ENCODE assay signal across 8 cellular contexts in the genomic region with DNA sequence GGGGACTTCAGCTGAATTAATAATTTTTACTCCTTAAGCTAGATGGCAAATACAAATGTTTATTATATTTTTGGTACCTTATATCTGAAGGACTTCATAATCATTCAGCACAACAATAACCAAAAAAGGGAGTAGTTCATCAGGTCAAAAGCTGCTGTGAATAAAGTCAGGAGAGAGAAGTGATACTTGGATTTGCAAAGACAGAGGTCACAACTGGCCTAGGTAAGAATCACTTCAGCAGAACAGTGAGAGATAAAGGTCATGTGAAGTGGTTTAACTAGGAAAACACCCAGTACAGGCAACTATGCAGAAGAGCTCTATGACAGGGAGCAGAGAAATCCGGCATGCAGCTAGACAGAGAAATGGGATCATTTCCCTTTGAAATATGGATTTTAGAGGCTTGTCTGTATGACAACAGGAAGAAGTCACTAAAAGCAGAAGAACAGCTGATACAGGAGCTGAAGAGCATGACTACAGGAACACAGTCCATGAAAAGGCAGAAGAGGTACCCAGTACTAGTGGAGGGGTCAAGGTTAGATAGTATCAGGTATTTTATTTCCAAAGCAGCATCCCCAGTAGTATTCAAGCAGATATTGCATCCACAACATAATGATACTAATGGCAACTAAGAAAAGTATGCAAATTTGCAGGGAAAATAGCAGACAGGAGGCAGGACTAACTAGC. TPM values are rescaled to one million over a fixed set of nuclear protein-coding genes. Genes with fewer than 3 reads are reported as not detected.
DNase-seq lines count a peak whose midpoint lies in the region; ATAC-seq and TF ChIP-seq lines count a peak whose summit lies in the region.

No MANE protein-coding gene starts in this region.

- no peak for DNase-seq in CD4-positive, CD25-positive, alpha-beta regulatory T cell
- no peak for DNase-seq in activated CD8-positive, alpha-beta T cell treated with anti-CD3 and anti-CD28 coated beads, Interleukin-2, amount 10 ng/mL, durations not matched to agents 7 days and 5 days
- DNase-seq in OCI-M2 (lab: John Stamatoyannopoulos, UW; ENCODE audit: unreplicated experiment) (no peak), NCI-H2227 (lab: John Stamatoyannopoulos, UW; ENCODE audit: unreplicated experiment) (no peak), erythroblast (lab: John Stamatoyannopoulos, UW) (no peak), cerebellar nuclear complex (lab: John Stamatoyannopoulos, UW) (no peak)

- H3K36me3 ChIP-seq in CD4-positive, CD25-positive, alpha-beta regulatory T cell (ENCODE audit: control insufficient read depth, insufficient read depth, low read length): no peaks in the 10 kb centered on the region

- CTCF ChIA-PET in activated CD8-positive, alpha-beta T cell treated with anti-CD3 and anti-CD28 coated beads, Interleukin-2, amount 10 ng/mL, durations not matched to agents 7 days and 5 days (lab: Charles Lee): interaction anchor here (0.6 to 1.3 kb wide), 5 partner anchors 18 to 1845 kb away, joined by 3 to 5 read pairs (median 4); no protein-coding TSS in a partner anchor

- ATAC-seq in CD4-positive, CD25-positive, alpha-beta regulatory T cell (ENCODE audit: low read depth in 2 of 2): no peak
- ATAC-seq in GM19351 (IDR thresholded peaks at IDR 0.05; ENCODE audit: unreplicated experiment) (peak; percentile 51), HG03060 (IDR thresholded peaks at IDR 0.05; ENCODE audit: low read depth, unreplicated experiment) (peak; percentile 35)
- no peak for ATAC-seq in activated CD8-positive, alpha-beta T cell treated with anti-CD3 and anti-CD28 coated beads, Interleukin-2, amount 10 ng/mL, durations not matched to agents 7 days and 5 days

- peaks cover 35% of the 10 kb centered on the region for H3K36me3 Mint-ChIP-seq in CD4-positive, CD25-positive, alpha-beta regulatory T cell
- H3K36me3 Mint-ChIP-seq in activated CD8-positive, alpha-beta T cell treated with anti-CD3 and anti-CD28 coated beads, Interleukin-2, amount 10 ng/mL, durations not matched to agents 7 days and 5 days (ENCODE audit: low read depth): peaks cover 39% of the 10 kb centered on the region

- TF ChIP-seq POLR2A in erythroblast (IDR thresholded peaks at IDR 0.05; ENCODE audit: low read length): no peak

- H3K4me3 ChIP-seq in CD4-positive, CD25-positive, alpha-beta regulatory T cell (ENCODE audit: low read depth, low read length): no peak overlapping the region

- no peak overlapping the region for H3K27ac ChIP-seq in CD4-positive, CD25-positive, alpha-beta regulatory T cell (ENCODE audit: insufficient read depth, low read length, poor library complexity, severe bottlenecking)

- peaks cover 0 to 5% (median 0%) of the 10 kb centered on the region in 7 donors for H3K9me3 Mint-ChIP-seq in CD4-positive, CD25-positive, alpha-beta regulatory T cell
- H3K9me3 Mint-ChIP-seq in activated CD8-positive, alpha-beta T cell treated with anti-CD3 and anti-CD28 coated beads, Interleukin-2, amount 10 ng/mL, durations not matched to agents 7 days and 5 days (ENCODE audit: insufficient read depth): no peaks in the 10 kb centered on the region

- no peaks in the 10 kb centered on the region for H3K9me3 ChIP-seq in CD4-positive, CD25-positive, alpha-beta regulatory T cell (ENCODE audit: control insufficient read depth in 2 of 2, low read length in 2 of 2)

- H3K4me1 ChIP-seq in CD4-positive, CD25-positive, alpha-beta regulatory T cell (ENCODE audit: control insufficient read depth, insufficient read depth, low read length, poor library complexity, severe bottlenecking): no peaks in the 10 kb centered on the region

- POLR2A ChIA-PET in activated CD8-positive, alpha-beta T cell treated with anti-CD3 and anti-CD28 coated beads, Interleukin-2, amount 10 ng/mL, durations not matched to agents 7 days and 5 days (lab: Charles Lee): no interaction called here

- H3K27me3 Mint-ChIP-seq in CD4-positive, CD25-positive, alpha-beta regulatory T cell: no peaks in the 10 kb centered on the region
- no peaks in the 10 kb centered on the region for H3K27me3 Mint-ChIP-seq in activated CD8-positive, alpha-beta T cell treated with anti-CD3 and anti-CD28 coated beads, Interleukin-2, amount 10 ng/mL, durations not matched to agents 7 days and 5 days (ENCODE audit: low read depth)

- peak overlapping the region in 2 of 3 donors; percentile 57 to 60 for H3K27ac Mint-ChIP-seq in CD4-positive, CD25-positive, alpha-beta regulatory T cell
- peak overlapping the region; percentile 26 for H3K27ac Mint-ChIP-seq in activated CD8-positive, alpha-beta T cell treated with anti-CD3 and anti-CD28 coated beads, Interleukin-2, amount 10 ng/mL, durations not matched to agents 7 days and 5 days

- H3K27me3 ChIP-seq in CD4-positive, CD25-positive, alpha-beta regulatory T cell (ENCODE audit: control insufficient read depth, insufficient read depth, low read length): no peaks in the 10 kb centered on the region

- no peak overlapping the region for H3K4me3 Mint-ChIP-seq in CD4-positive, CD25-positive, alpha-beta regulatory T cell
- H3K4me3 Mint-ChIP-seq in activated CD8-positive, alpha-beta T cell treated with anti-CD3 and anti-CD28 coated beads, Interleukin-2, amount 10 ng/mL, durations not matched to agents 7 days and 5 days: no peak overlapping the region

- H3K4me1 Mint-ChIP-seq in CD4-positive, CD25-positive, alpha-beta regulatory T cell: peaks cover 12 to 53% (median 30%) of the 10 kb centered on the region in 4 donors
- peaks cover 20% of the 10 kb centered on the region for H3K4me1 Mint-ChIP-seq in activated CD8-positive, alpha-beta T cell treated with anti-CD3 and anti-CD28 coated beads, Interleukin-2, amount 10 ng/mL, durations not matched to agents 7 days and 5 days (ENCODE audit: low read depth)

RNA-seq across cellular contexts. Expression of a gene that starts 25.7 kb away (rescaled TPM):
- 18.1 TPM for total RNA-seq in CD4-positive, CD25-positive, alpha-beta regulatory T cell
- 10 to 100 TPM; 10.1 to 17.6 (median 14.2) TPM for polyA plus RNA-seq in CD4-positive, CD25-positive, alpha-beta regulatory T cell
- 10 to 100 TPM; 15.9 to 17.1 TPM for total RNA-seq in activated CD8-positive, alpha-beta T cell treated with anti-CD3 and anti-CD28 coated beads, Interleukin-2, amount 10 ng/mL, durations not matched to agents 7 days and 5 days

Comparison
In these comparisons a context has a peak if more than half of its experiments do, and no peak if none do; other contexts are left out.
1. ATAC-seq: peak in GM19351 (single experiment) and HG03060 (single experiment); none in CD4-positive, CD25-positive, alpha-beta regulatory T cell (0 of 2) and activated CD8-positive, alpha-beta T cell treated with anti-CD3 and anti-CD28 coated beads, Interleukin-2, amount 10 ng/mL, durations not matched to agents 7 days and 5 days (single experiment).